ENCODE assay signal across 2 cellular contexts in the genomic region with DNA sequence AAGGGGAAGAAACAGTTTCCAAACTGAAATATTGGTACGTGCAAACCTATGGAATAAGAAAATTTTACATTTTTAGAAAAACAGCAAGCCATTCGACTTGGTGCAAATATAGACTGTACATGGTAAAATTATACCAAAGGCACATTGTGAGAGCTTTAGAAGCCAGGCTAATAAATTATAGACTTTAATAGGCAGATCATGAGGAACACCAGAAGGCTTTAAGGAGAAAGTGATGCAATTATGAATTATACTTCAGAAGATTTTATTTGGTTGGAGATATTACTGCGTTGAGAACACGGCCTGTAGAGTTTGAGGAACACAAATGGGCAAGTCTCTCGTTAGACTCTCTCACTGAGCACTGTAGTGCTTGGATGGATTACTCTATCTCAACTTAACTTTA.
TF ChIP-seq lines count a peak whose summit lies in the region.

No MANE protein-coding gene starts in this region.

TF ChIP-seq in H1, 55 proteins besides CTCF, POLR2A, EP300 and RAD21 (continues in another document):
- TF ChIP-seq RXRA (IDR thresholded peaks at IDR 0.05; ENCODE audit: insufficient read depth, low read depth, low read length): no peak
- no peak for TF ChIP-seq NANOG (IDR thresholded peaks at IDR 0.05; ENCODE audit: insufficient read depth, low read depth, low read length, poor library complexity, severe bottlenecking)
- no peak for TF ChIP-seq TCF12 (IDR thresholded peaks at IDR 0.05; ENCODE audit: low read depth, low read length)
- no peak for TF ChIP-seq HDAC6 (IDR thresholded peaks at IDR 0.05; ENCODE audit: low read depth, low read length)
- TF ChIP-seq CBX8 (IDR thresholded peaks at IDR 0.05; ENCODE audit: borderline replicate concordance, low read depth, low read length): no peak
- no peak for TF ChIP-seq POLR2AphosphoS5 (IDR thresholded peaks at IDR 0.05; ENCODE audit: low read depth, low read length)
- TF ChIP-seq KDM5A (IDR thresholded peaks at IDR 0.05; ENCODE audit: low read length): no peak
- TF ChIP-seq TAF7 (optimal IDR thresholded peaks at IDR 0.05; ENCODE audit: borderline replicate concordance, low read depth, low read length): no peak
- TF ChIP-seq, protein P1, sequence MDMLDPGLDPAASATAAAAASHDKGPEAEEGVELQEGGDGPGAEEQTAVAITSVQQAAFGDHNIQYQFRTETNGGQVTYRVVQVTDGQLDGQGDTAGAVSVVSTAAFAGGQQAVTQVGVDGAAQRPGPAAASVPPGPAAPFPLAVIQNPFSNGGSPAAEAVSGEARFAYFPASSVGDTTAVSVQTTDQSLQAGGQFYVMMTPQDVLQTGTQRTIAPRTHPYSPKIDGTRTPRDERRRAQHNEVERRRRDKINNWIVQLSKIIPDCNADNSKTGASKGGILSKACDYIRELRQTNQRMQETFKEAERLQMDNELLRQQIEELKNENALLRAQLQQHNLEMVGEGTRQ (IDR thresholded peaks at IDR 0.05; ENCODE audit: low read length): no peak
- no peak for TF ChIP-seq SP4 (IDR thresholded peaks at IDR 0.05; ENCODE audit: low read length)
- TF ChIP-seq GTF2F1 (IDR thresholded peaks at IDR 0.05; ENCODE audit: borderline replicate concordance, low read depth, low read length): no peak
- TF ChIP-seq, protein P2, sequence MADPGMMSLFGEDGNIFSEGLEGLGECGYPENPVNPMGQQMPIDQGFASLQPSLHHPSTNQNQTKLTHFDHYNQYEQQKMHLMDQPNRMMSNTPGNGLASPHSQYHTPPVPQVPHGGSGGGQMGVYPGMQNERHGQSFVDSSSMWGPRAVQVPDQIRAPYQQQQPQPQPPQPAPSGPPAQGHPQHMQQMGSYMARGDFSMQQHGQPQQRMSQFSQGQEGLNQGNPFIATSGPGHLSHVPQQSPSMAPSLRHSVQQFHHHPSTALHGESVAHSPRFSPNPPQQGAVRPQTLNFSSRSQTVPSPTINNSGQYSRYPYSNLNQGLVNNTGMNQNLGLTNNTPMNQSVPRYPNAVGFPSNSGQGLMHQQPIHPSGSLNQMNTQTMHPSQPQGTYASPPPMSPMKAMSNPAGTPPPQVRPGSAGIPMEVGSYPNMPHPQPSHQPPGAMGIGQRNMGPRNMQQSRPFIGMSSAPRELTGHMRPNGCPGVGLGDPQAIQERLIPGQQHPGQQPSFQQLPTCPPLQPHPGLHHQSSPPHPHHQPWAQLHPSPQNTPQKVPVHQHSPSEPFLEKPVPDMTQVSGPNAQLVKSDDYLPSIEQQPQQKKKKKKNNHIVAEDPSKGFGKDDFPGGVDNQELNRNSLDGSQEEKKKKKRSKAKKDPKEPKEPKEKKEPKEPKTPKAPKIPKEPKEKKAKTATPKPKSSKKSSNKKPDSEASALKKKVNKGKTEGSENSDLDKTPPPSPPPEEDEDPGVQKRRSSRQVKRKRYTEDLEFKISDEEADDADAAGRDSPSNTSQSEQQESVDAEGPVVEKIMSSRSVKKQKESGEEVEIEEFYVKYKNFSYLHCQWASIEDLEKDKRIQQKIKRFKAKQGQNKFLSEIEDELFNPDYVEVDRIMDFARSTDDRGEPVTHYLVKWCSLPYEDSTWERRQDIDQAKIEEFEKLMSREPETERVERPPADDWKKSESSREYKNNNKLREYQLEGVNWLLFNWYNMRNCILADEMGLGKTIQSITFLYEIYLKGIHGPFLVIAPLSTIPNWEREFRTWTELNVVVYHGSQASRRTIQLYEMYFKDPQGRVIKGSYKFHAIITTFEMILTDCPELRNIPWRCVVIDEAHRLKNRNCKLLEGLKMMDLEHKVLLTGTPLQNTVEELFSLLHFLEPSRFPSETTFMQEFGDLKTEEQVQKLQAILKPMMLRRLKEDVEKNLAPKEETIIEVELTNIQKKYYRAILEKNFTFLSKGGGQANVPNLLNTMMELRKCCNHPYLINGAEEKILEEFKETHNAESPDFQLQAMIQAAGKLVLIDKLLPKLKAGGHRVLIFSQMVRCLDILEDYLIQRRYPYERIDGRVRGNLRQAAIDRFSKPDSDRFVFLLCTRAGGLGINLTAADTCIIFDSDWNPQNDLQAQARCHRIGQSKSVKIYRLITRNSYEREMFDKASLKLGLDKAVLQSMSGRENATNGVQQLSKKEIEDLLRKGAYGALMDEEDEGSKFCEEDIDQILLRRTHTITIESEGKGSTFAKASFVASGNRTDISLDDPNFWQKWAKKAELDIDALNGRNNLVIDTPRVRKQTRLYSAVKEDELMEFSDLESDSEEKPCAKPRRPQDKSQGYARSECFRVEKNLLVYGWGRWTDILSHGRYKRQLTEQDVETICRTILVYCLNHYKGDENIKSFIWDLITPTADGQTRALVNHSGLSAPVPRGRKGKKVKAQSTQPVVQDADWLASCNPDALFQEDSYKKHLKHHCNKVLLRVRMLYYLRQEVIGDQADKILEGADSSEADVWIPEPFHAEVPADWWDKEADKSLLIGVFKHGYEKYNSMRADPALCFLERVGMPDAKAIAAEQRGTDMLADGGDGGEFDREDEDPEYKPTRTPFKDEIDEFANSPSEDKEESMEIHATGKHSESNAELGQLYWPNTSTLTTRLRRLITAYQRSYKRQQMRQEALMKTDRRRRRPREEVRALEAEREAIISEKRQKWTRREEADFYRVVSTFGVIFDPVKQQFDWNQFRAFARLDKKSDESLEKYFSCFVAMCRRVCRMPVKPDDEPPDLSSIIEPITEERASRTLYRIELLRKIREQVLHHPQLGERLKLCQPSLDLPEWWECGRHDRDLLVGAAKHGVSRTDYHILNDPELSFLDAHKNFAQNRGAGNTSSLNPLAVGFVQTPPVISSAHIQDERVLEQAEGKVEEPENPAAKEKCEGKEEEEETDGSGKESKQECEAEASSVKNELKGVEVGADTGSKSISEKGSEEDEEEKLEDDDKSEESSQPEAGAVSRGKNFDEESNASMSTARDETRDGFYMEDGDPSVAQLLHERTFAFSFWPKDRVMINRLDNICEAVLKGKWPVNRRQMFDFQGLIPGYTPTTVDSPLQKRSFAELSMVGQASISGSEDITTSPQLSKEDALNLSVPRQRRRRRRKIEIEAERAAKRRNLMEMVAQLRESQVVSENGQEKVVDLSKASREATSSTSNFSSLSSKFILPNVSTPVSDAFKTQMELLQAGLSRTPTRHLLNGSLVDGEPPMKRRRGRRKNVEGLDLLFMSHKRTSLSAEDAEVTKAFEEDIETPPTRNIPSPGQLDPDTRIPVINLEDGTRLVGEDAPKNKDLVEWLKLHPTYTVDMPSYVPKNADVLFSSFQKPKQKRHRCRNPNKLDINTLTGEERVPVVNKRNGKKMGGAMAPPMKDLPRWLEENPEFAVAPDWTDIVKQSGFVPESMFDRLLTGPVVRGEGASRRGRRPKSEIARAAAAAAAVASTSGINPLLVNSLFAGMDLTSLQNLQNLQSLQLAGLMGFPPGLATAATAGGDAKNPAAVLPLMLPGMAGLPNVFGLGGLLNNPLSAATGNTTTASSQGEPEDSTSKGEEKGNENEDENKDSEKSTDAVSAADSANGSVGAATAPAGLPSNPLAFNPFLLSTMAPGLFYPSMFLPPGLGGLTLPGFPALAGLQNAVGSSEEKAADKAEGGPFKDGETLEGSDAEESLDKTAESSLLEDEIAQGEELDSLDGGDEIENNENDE (IDR thresholded peaks at IDR 0.05; ENCODE audit: insufficient replicate concordance, low read length): no peak
- TF ChIP-seq POU5F1 (IDR thresholded peaks at IDR 0.05; ENCODE audit: low read depth, low read length): no peak
- TF ChIP-seq EZH2 (IDR thresholded peaks at IDR 0.05; ENCODE audit: low read depth, low read length, severe bottlenecking): no peak
- no peak for TF ChIP-seq EGR1 (IDR thresholded peaks at IDR 0.05; ENCODE audit: borderline replicate concordance, low read depth, low read length)
- TF ChIP-seq PHF8 (conservative IDR thresholded peaks at IDR 0.05; ENCODE audit: low read depth, low read length): no peak

TF ChIP-seq in SK-N-SH treated with all-trans-retinoic acid at 6 μM for 48 hours, 23 proteins besides CTCF, POLR2A, EP300 and RAD21:
- TF ChIP-seq ZC3H10 (CRISPR knock-in tag; IDR thresholded peaks at IDR 0.05) (no peak), OSR1 (CRISPR knock-in tag; IDR thresholded peaks at IDR 0.05) (no peak), RARB (CRISPR knock-in tag; IDR thresholded peaks at IDR 0.05) (no peak), GLIS3 (CRISPR knock-in tag; IDR thresholded peaks at IDR 0.05) (no peak), ZFP3 (CRISPR knock-in tag; IDR thresholded peaks at IDR 0.05) (no peak), ESRRG (CRISPR knock-in tag; IDR thresholded peaks at IDR 0.05) (no peak), ZNF70 (CRISPR knock-in tag; IDR thresholded peaks at IDR 0.05) (no peak)
- TF ChIP-seq, protein P3, sequence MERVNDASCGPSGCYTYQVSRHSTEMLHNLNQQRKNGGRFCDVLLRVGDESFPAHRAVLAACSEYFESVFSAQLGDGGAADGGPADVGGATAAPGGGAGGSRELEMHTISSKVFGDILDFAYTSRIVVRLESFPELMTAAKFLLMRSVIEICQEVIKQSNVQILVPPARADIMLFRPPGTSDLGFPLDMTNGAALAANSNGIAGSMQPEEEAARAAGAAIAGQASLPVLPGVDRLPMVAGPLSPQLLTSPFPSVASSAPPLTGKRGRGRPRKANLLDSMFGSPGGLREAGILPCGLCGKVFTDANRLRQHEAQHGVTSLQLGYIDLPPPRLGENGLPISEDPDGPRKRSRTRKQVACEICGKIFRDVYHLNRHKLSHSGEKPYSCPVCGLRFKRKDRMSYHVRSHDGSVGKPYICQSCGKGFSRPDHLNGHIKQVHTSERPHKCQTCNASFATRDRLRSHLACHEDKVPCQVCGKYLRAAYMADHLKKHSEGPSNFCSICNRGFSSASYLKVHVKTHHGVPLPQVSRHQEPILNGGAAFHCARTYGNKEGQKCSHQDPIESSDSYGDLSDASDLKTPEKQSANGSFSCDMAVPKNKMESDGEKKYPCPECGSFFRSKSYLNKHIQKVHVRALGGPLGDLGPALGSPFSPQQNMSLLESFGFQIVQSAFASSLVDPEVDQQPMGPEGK (CRISPR knock-in tag; IDR thresholded peaks at IDR 0.05; ENCODE audit: borderline replicate concordance): no peak
